10 cellular contexts compared by ENCODE assay signal in the genomic region with DNA sequence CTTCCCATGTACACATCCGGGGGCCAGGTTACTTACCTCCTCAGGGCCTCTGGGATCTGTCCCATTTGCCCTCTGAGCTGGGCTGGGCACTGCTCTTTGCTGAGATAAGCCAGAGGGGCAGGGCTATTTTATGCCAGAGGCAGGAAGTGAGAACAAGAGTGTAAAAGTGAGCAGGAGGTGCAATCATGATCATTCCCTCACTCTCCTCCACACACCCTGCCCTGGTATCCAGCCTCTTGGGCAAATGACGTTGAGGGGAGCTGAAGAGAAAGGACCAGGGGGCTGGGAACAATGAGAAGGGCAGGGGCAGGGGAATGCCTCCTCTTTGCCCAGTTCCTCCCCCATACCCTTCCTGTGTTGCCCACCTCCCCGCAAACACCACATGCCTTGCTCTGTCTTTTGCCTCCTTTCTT. TPM values are rescaled to one million over a fixed set of nuclear protein-coding genes. Genes with fewer than 3 reads are reported as not detected.
DNase-seq lines count a peak whose midpoint lies in the region; ATAC-seq and TF ChIP-seq lines count a peak whose summit lies in the region.
"Had no signal": no experiment of that assay in that cellular context is flagged by ENCODE, and none has a peak within 500 bp of the region (broad histone marks: within the 10 kb centered on the region; RNA-seq: fewer than 3 reads in every experiment).

No MANE protein-coding gene starts in this region.

- H3K4me3 Mint-ChIP-seq in activated CD8-positive, alpha-beta memory T cell treated with anti-CD3 and anti-CD28 coated beads, Interleukin-2, amount 10 ng/mL, durations not matched to agents 7 days and 5 days, result peak overlapping the region; percentile 80
- H3K4me3 Mint-ChIP-seq in activated T-helper 17 cell treated with anti-CD3 and anti-CD28 coated beads, Interleukin-2, amount 50 U/mL, for 72 hours, result peak overlapping the region; percentile 73

- H3K27me3 ChIP-seq in right lobe of liver (no peaks in the 10 kb centered on the region), suprapubic skin (no peaks in the 10 kb centered on the region), ascending aorta (no peaks in the 10 kb centered on the region)

- DNase-seq in activated CD8-positive, alpha-beta memory T cell treated with anti-CD3 and anti-CD28 coated beads, Interleukin-2, amount 10 ng/mL, durations not matched to agents 7 days and 5 days, result peak; percentile 54
- no peak for DNase-seq in activated CD8-positive, alpha-beta memory T cell treated with anti-CD3 and anti-CD28 coated beads, Interleukin-2, amount 50 U/mL, for 4 hours
- no peak for DNase-seq in right lobe of liver
- no peak for DNase-seq in suprapubic skin (ENCODE audit: low spot score in 2 of 2)
- no peak for DNase-seq in NCI-H1930 (lab: John Stamatoyannopoulos, UW)
- DNase-seq in NCI-H2107 (lab: John Stamatoyannopoulos, UW), result no peak
- DNase-seq in ascending aorta (ENCODE audit: low spot score in 2 of 2), result no peak
- DNase-seq: GM23248 had no signal

- peak; percentile 25 for ATAC-seq in activated CD8-positive, alpha-beta memory T cell treated with anti-CD3 and anti-CD28 coated beads, Interleukin-2, amount 10 ng/mL, durations not matched to agents 7 days and 5 days
- ATAC-seq in activated T-helper 17 cell treated with anti-CD3 and anti-CD28 coated beads, Interleukin-2, amount 50 U/mL, for 72 hours (replicated peaks), result peak; percentile 36
- ATAC-seq in right lobe of liver, result peak; percentile 16 to 45 (median 20)

- WGBS in right lobe of liver (ENCODE audit: insufficient coverage, low coverage, low lambda C conversion rate, missing lambda C conversion rate), result 49% methylated on average over 3 of the region's 3 CpGs
- WGBS in suprapubic skin, result 58% methylated on average over 3 of the region's 3 CpGs

- no peak overlapping the region for H3K4me3 ChIP-seq in right lobe of liver
- H3K4me3 ChIP-seq in suprapubic skin, result no peak overlapping the region
- no peak overlapping the region for H3K4me3 ChIP-seq in ascending aorta
- H3K4me3 ChIP-seq: esophagus muscularis mucosa, GM23248 had no signal

- H3K36me3 Mint-ChIP-seq in activated CD8-positive, alpha-beta memory T cell treated with anti-CD3 and anti-CD28 coated beads, Interleukin-2, amount 10 ng/mL, durations not matched to agents 7 days and 5 days, result peaks cover 7% of the 10 kb centered on the region
- no peaks in the 10 kb centered on the region for H3K36me3 Mint-ChIP-seq in activated T-helper 17 cell treated with anti-CD3 and anti-CD28 coated beads, Interleukin-2, amount 50 U/mL, for 72 hours (ENCODE audit: low read depth)

- no peak for TF ChIP-seq POLR2A in right lobe of liver (IDR thresholded peaks at IDR 0.05)
- TF ChIP-seq POLR2A in suprapubic skin (IDR thresholded peaks at IDR 0.05), result no peak

- TF ChIP-seq CTCF in right lobe of liver (IDR thresholded peaks at IDR 0.05), result no peak
- TF ChIP-seq CTCF in suprapubic skin (IDR thresholded peaks at IDR 0.05), result no peak
- no peak for TF ChIP-seq CTCF in ascending aorta (IDR thresholded peaks at IDR 0.05)

- no peak for TF ChIP-seq EP300 in suprapubic skin (IDR thresholded peaks at IDR 0.05)

- H3K4me1 ChIP-seq in right lobe of liver (no peaks in the 10 kb centered on the region), suprapubic skin (peaks cover 41% of the 10 kb centered on the region), ascending aorta (no peaks in the 10 kb centered on the region)

- H3K9me3 Mint-ChIP-seq in activated CD8-positive, alpha-beta memory T cell treated with anti-CD3 and anti-CD28 coated beads, Interleukin-2, amount 10 ng/mL, durations not matched to agents 7 days and 5 days (ENCODE audit: low read depth), result no peaks in the 10 kb centered on the region
- H3K9me3 Mint-ChIP-seq in activated T-helper 17 cell treated with anti-CD3 and anti-CD28 coated beads, Interleukin-2, amount 50 U/mL, for 72 hours, result no peaks in the 10 kb centered on the region

- H3K27ac ChIP-seq in right lobe of liver (peak overlapping the region in 2 of 3 donors; percentile 13 to 37), suprapubic skin (peak overlapping the region; percentile 4), ascending aorta (peak overlapping the region in 1 of 2 donors; percentile 16)
- H3K27ac ChIP-seq: GM23248 had no signal

- no peaks in the 10 kb centered on the region for H3K27me3 Mint-ChIP-seq in activated CD8-positive, alpha-beta memory T cell treated with anti-CD3 and anti-CD28 coated beads, Interleukin-2, amount 10 ng/mL, durations not matched to agents 7 days and 5 days
- H3K27me3 Mint-ChIP-seq in activated T-helper 17 cell treated with anti-CD3 and anti-CD28 coated beads, Interleukin-2, amount 50 U/mL, for 72 hours, result no peaks in the 10 kb centered on the region

- H3K27ac Mint-ChIP-seq in activated CD8-positive, alpha-beta memory T cell treated with anti-CD3 and anti-CD28 coated beads, Interleukin-2, amount 10 ng/mL, durations not matched to agents 7 days and 5 days, result peak overlapping the region; percentile 99
- H3K27ac Mint-ChIP-seq in activated T-helper 17 cell treated with anti-CD3 and anti-CD28 coated beads, Interleukin-2, amount 50 U/mL, for 72 hours, result peak overlapping the region; percentile 92

- no peaks in the 10 kb centered on the region for H3K9me3 ChIP-seq in right lobe of liver
- H3K9me3 ChIP-seq in suprapubic skin, result no peaks in the 10 kb centered on the region
- H3K9me3 ChIP-seq in ascending aorta, result no peaks in the 10 kb centered on the region
- H3K9me3 ChIP-seq: esophagus muscularis mucosa had no signal

- CTCF ChIA-PET in activated CD8-positive, alpha-beta memory T cell treated with anti-CD3 and anti-CD28 coated beads, Interleukin-2, amount 10 ng/mL, durations not matched to agents 7 days and 5 days (lab: Charles Lee), result interaction anchor here (0.6 to 3.0 kb wide), 9 partner anchors 11 to 135 kb away, joined by 3 to 12 read pairs (median 6); a partner anchor contains a TSS

- intact Hi-C loops in right lobe of liver (cut with DNase I), result no loop called here
- intact Hi-C loops in ascending aorta (cut with DNase I), result no loop called here

- H3K36me3 ChIP-seq in right lobe of liver (no peaks in the 10 kb centered on the region), suprapubic skin (no peaks in the 10 kb centered on the region), ascending aorta (no peaks in the 10 kb centered on the region)
- H3K36me3 ChIP-seq: esophagus muscularis mucosa had no signal

- H3K4me1 Mint-ChIP-seq in activated CD8-positive, alpha-beta memory T cell treated with anti-CD3 and anti-CD28 coated beads, Interleukin-2, amount 10 ng/mL, durations not matched to agents 7 days and 5 days, result peaks cover 65% of the 10 kb centered on the region
- H3K4me1 Mint-ChIP-seq in activated T-helper 17 cell treated with anti-CD3 and anti-CD28 coated beads, Interleukin-2, amount 50 U/mL, for 72 hours, result peaks cover 28% of the 10 kb centered on the region

RNA-seq across cellular contexts. Expression of a gene that starts 4.2 kb away (rescaled TPM):
- 10 to 100 TPM; 15.8 to 18.5 TPM for total RNA-seq in activated CD8-positive, alpha-beta memory T cell treated with anti-CD3 and anti-CD28 coated beads, Interleukin-2, amount 10 ng/mL, durations not matched to agents 7 days and 5 days
- 1 to 10 TPM; 3.1 to 4.5 TPM for total RNA-seq in activated T-helper 17 cell treated with anti-CD3 and anti-CD28 coated beads, Interleukin-2, amount 50 U/mL, for 72 hours
- total RNA-seq in right lobe of liver, result 1 to 10 TPM in 1 of 6 experiments, under 1 TPM in 5; 0.31 to 1.5 (median 0.78) TPM
- 10 to 100 TPM in 1 of 4 donors, 1 to 10 TPM in 3; 5.8 to 15.0 (median 8.8) TPM for total RNA-seq in suprapubic skin
- 0.21 TPM for total RNA-seq in ascending aorta
- total RNA-seq: GM23248 had no signal

RNA-seq across cellular contexts. Expression of a gene that starts 15.7 kb away (rescaled TPM):
- total RNA-seq in activated CD8-positive, alpha-beta memory T cell treated with anti-CD3 and anti-CD28 coated beads, Interleukin-2, amount 10 ng/mL, durations not matched to agents 7 days and 5 days, result 1 to 10 TPM; 1.1 to 2.0 TPM
- 1 to 10 TPM in 1 of 2 donors, under 1 TPM in 1; 0.78 to 2.6 TPM for total RNA-seq in activated T-helper 17 cell treated with anti-CD3 and anti-CD28 coated beads, Interleukin-2, amount 50 U/mL, for 72 hours
- total RNA-seq in right lobe of liver (1 to 10 TPM in 4 of 6 experiments, under 1 TPM in 1, not detected in 1; 0.95 to 3.3 (median 1.7) TPM), suprapubic skin (1 to 10 TPM in 3 of 4 donors, under 1 TPM in 1; 0.86 to 9.3 (median 1.6) TPM), ascending aorta (10.6 TPM)
- total RNA-seq: GM23248 had no signal

RNA-seq across cellular contexts. Expression of a gene that starts 24.4 kb away (rescaled TPM):
- 100 to 1,000 TPM; 288 to 320 TPM for total RNA-seq in activated CD8-positive, alpha-beta memory T cell treated with anti-CD3 and anti-CD28 coated beads, Interleukin-2, amount 10 ng/mL, durations not matched to agents 7 days and 5 days
- 100 to 1,000 TPM; 267 to 285 TPM for total RNA-seq in activated T-helper 17 cell treated with anti-CD3 and anti-CD28 coated beads, Interleukin-2, amount 50 U/mL, for 72 hours
- total RNA-seq in right lobe of liver (100 to 1,000 TPM in 1 of 6 experiments, 10 to 100 TPM in 5; 66.7 to 102 (median 82.3) TPM), suprapubic skin (100 to 1,000 TPM; 191 to 258 (median 206) TPM), ascending aorta (185 TPM)

RNA-seq across cellular contexts. Expression of a gene that starts 31.4 kb away (rescaled TPM):
- total RNA-seq in activated CD8-positive, alpha-beta memory T cell treated with anti-CD3 and anti-CD28 coated beads, Interleukin-2, amount 10 ng/mL, durations not matched to agents 7 days and 5 days, result 10 to 100 TPM; 26.0 to 26.3 TPM
- total RNA-seq in activated T-helper 17 cell treated with anti-CD3 and anti-CD28 coated beads, Interleukin-2, amount 50 U/mL, for 72 hours, result 10 to 100 TPM; 13.4 to 25.6 TPM
- total RNA-seq in right lobe of liver (10 to 100 TPM; 10.6 to 20.0 (median 17.0) TPM), suprapubic skin (10 to 100 TPM; 53.2 to 85.0 (median 70.6) TPM), ascending aorta (2.6 TPM)

RNA-seq across cellular contexts. Expression of a gene that starts 57.6 kb away (rescaled TPM):
- 10 to 100 TPM; 76.3 to 76.4 TPM for total RNA-seq in activated CD8-positive, alpha-beta memory T cell treated with anti-CD3 and anti-CD28 coated beads, Interleukin-2, amount 10 ng/mL, durations not matched to agents 7 days and 5 days
- total RNA-seq in activated T-helper 17 cell treated with anti-CD3 and anti-CD28 coated beads, Interleukin-2, amount 50 U/mL, for 72 hours, result 10 to 100 TPM; 80.6 to 88.7 TPM
- total RNA-seq in right lobe of liver (10 to 100 TPM; 11.9 to 22.3 (median 18.3) TPM), suprapubic skin (10 to 100 TPM; 34.5 to 72.0 (median 42.2) TPM), ascending aorta (15.1 TPM)
